ENCODE assay signal across 1 cellular context in genomic region chr19:35204799-35205732, GRCh38.
A peak's percentile ranks its signal among the peaks of the same experiment; 100 is the strongest.
TF ChIP-seq lines count a peak whose summit lies in the region.

No MANE protein-coding gene starts in this region.

TF ChIP-seq in K562, 482 proteins besides CTCF, POLR2A, EP300 and RAD21 (continued from another document and continues in another):
- TF ChIP-seq ZNF318 (IDR thresholded peaks at IDR 0.05; ENCODE audit: borderline replicate concordance in 1 of 2, low read depth in 1 of 2) (no peak), ZNF699 (CRISPR knock-in tag; IDR thresholded peaks at IDR 0.05; ENCODE audit: insufficient replicate concordance) (no peak), NONO (IDR thresholded peaks at IDR 0.05; ENCODE audit: low read depth in 2 of 2, low read length in 1 of 2) (no peak), ELK1 (CRISPR knock-in tag; IDR thresholded peaks at IDR 0.05) (no peak), SNIP1 (IDR thresholded peaks at IDR 0.05; ENCODE audit: low read depth) (no peak), MAFG (tag; conservative IDR thresholded peaks at IDR 0.05) (peak; percentile 45), HLTF (IDR thresholded peaks at IDR 0.05) (peak; percentile 56; the same call in 1 of the 2 replicates), MTF1 (CRISPR knock-in tag; IDR thresholded peaks at IDR 0.05; ENCODE audit: borderline replicate concordance) (peak; percentile 64; the same call in 1 of the 2 replicates), JUNB (CRISPR knock-in tag; conservative IDR thresholded peaks at IDR 0.05) (no peak; the same call in 1 of the 2 replicates), ZNF431 (CRISPR knock-in tag; IDR thresholded peaks at IDR 0.05) (no peak), ZBTB7A (IDR thresholded peaks at IDR 0.05; ENCODE audit: borderline replicate concordance, control insufficient read depth, low read depth, low read length) (peak; percentile 91), TFAM (CRISPR knock-in tag; conservative IDR thresholded peaks at IDR 0.05) (no peak), IFI16 (CRISPR knock-in tag; IDR thresholded peaks at IDR 0.05) (peak; percentile 91), FOXJ3 (CRISPR knock-in tag; IDR thresholded peaks at IDR 0.05) (no peak), CHD2 (IDR thresholded peaks at IDR 0.05; ENCODE audit: low read depth, low read length) (no peak), POLR3A (IDR thresholded peaks at IDR 0.05; ENCODE audit: borderline replicate concordance, extremely low read depth, insufficient read depth, insufficient read length) (no peak), SRSF3 (IDR thresholded peaks at IDR 0.05; ENCODE audit: insufficient read depth, low read length) (no peak), RBM17 (IDR thresholded peaks at IDR 0.05; ENCODE audit: borderline replicate concordance, low read depth, low read length) (no peak), SAFB (IDR thresholded peaks at IDR 0.05; ENCODE audit: borderline replicate concordance, low read depth, low read length) (no peak), ZNF79 (CRISPR knock-in tag; IDR thresholded peaks at IDR 0.05; ENCODE audit: low read depth) (peak; percentile 95), AFF1 (IDR thresholded peaks at IDR 0.05; ENCODE audit: low read depth in 1 of 2, partially characterized antibody in 2 of 2) (peak in 1 of 2 experiments; percentile 79), POLR3G (IDR thresholded peaks at IDR 0.05; ENCODE audit: extremely low read depth, insufficient read length, insufficient replicate concordance) (no peak), MLLT1 (IDR thresholded peaks at IDR 0.05) (peak; percentile 54 to 83; a peak in 1 of 4 replicates), TBL1XR1 (IDR thresholded peaks at IDR 0.05; ENCODE audit: low read length in 2 of 2) (no peak), CREBBP (IDR thresholded peaks at IDR 0.05; ENCODE audit: low read depth, low read length) (no peak), FUS (optimal IDR thresholded peaks at IDR 0.05; ENCODE audit: low read depth, low read length) (no peak), ELF4 (CRISPR knock-in tag; IDR thresholded peaks at IDR 0.05) (peak; percentile 97), POLR2H (tag; IDR thresholded peaks at IDR 0.05; ENCODE audit: low read depth) (no peak; the same call in 1 of the 2 replicates), NELFE (IDR thresholded peaks at IDR 0.05; ENCODE audit: insufficient read depth, insufficient read length) (no peak), ZNF24 (IDR thresholded peaks at IDR 0.05) (no peak), ZNF23 (CRISPR knock-in tag; IDR thresholded peaks at IDR 0.05) (peak; percentile 74), ETV6 (IDR thresholded peaks at IDR 0.05; ENCODE audit: borderline replicate concordance in 1 of 2, low read depth in 2 of 2, low read length in 1 of 2) (no peak), ETV6 (CRISPR knock-in tag; IDR thresholded peaks at IDR 0.05; ENCODE audit: borderline replicate concordance) (no peak)
- TF ChIP-seq, protein P1, sequence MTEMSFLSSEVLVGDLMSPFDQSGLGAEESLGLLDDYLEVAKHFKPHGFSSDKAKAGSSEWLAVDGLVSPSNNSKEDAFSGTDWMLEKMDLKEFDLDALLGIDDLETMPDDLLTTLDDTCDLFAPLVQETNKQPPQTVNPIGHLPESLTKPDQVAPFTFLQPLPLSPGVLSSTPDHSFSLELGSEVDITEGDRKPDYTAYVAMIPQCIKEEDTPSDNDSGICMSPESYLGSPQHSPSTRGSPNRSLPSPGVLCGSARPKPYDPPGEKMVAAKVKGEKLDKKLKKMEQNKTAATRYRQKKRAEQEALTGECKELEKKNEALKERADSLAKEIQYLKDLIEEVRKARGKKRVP (CRISPR knock-in tag; IDR thresholded peaks at IDR 0.05) = peak; percentile 82
- TF ChIP-seq, protein P2, sequence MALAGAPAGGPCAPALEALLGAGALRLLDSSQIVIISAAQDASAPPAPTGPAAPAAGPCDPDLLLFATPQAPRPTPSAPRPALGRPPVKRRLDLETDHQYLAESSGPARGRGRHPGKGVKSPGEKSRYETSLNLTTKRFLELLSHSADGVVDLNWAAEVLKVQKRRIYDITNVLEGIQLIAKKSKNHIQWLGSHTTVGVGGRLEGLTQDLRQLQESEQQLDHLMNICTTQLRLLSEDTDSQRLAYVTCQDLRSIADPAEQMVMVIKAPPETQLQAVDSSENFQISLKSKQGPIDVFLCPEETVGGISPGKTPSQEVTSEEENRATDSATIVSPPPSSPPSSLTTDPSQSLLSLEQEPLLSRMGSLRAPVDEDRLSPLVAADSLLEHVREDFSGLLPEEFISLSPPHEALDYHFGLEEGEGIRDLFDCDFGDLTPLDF (CRISPR knock-in tag; IDR thresholded peaks at IDR 0.05) = no peak
- TF ChIP-seq, protein P3, sequence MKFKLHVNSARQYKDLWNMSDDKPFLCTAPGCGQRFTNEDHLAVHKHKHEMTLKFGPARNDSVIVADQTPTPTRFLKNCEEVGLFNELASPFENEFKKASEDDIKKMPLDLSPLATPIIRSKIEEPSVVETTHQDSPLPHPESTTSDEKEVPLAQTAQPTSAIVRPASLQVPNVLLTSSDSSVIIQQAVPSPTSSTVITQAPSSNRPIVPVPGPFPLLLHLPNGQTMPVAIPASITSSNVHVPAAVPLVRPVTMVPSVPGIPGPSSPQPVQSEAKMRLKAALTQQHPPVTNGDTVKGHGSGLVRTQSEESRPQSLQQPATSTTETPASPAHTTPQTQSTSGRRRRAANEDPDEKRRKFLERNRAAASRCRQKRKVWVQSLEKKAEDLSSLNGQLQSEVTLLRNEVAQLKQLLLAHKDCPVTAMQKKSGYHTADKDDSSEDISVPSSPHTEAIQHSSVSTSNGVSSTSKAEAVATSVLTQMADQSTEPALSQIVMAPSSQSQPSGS (CRISPR knock-in tag; IDR thresholded peaks at IDR 0.05) = no peak
- TF ChIP-seq, protein P4, sequence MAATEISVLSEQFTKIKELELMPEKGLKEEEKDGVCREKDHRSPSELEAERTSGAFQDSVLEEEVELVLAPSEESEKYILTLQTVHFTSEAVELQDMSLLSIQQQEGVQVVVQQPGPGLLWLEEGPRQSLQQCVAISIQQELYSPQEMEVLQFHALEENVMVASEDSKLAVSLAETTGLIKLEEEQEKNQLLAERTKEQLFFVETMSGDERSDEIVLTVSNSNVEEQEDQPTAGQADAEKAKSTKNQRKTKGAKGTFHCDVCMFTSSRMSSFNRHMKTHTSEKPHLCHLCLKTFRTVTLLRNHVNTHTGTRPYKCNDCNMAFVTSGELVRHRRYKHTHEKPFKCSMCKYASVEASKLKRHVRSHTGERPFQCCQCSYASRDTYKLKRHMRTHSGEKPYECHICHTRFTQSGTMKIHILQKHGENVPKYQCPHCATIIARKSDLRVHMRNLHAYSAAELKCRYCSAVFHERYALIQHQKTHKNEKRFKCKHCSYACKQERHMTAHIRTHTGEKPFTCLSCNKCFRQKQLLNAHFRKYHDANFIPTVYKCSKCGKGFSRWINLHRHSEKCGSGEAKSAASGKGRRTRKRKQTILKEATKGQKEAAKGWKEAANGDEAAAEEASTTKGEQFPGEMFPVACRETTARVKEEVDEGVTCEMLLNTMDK (IDR thresholded peaks at IDR 0.05; ENCODE audit: borderline replicate concordance, insufficient read depth, low read depth, low read length, poor library complexity, severe bottlenecking) = no peak
